ENCODE assay signal across 29 cellular contexts in genomic region chr17:76962858-76963257, GRCh38.
"Had no signal": no experiment of that assay in that cellular context is flagged by ENCODE, and none has a peak within 500 bp of the region (broad histone marks: within the 10 kb centered on the region; RNA-seq: fewer than 3 reads in every experiment).

No MANE protein-coding gene starts in this region.

- H2AFZ ChIP-seq: neural progenitor cell had no signal

- H3K4me1 Mint-ChIP-seq: immature natural killer cell had no signal

- H3K4me3 ChIP-seq: heart left ventricle, left lung, lower lobe of right lung, neural progenitor cell, ovary, skin epidermis, suprapubic skin, thoracic aorta, tibial artery, upper lobe of left lung had no signal

- FAIRE-seq: islet of Langerhans, kidney, urothelium cell line had no signal

- H3K27me3 ChIP-seq: neural progenitor cell, ovary, upper lobe of left lung had no signal

- H3K36me3 Mint-ChIP-seq: immature natural killer cell; naive thymus-derived CD8-positive, alpha-beta T cell; neural progenitor cell had no signal

- H3K27ac Mint-ChIP-seq: immature natural killer cell; nephron; neural progenitor cell; progenitor cell of endocrine pancreas; stimulated activated naive CD8-positive, alpha-beta T cell treated with anti-CD3 and anti-CD28 coated beads, Interleukin-15, Interleukin-2, amounts not matched to agents 100 ng/mL and 50 ng/mL, for 24 hours had no signal

- H3K9ac ChIP-seq: neural progenitor cell had no signal

- H3K4me3 Mint-ChIP-seq: immature natural killer cell; naive thymus-derived CD8-positive, alpha-beta T cell; nephron; neural progenitor cell; stimulated activated naive CD8-positive, alpha-beta T cell treated with anti-CD3 and anti-CD28 coated beads, Interleukin-15, Interleukin-2, amounts not matched to agents 100 ng/mL and 50 ng/mL, for 24 hours had no signal

- H3K4me2 ChIP-seq: neural progenitor cell had no signal

- H3K9me3 Mint-ChIP-seq: immature natural killer cell; naive thymus-derived CD8-positive, alpha-beta T cell; nephron; neural progenitor cell; stimulated activated naive CD8-positive, alpha-beta T cell treated with anti-CD3 and anti-CD28 coated beads, Interleukin-15, Interleukin-2, amounts not matched to agents 100 ng/mL and 50 ng/mL, for 24 hours had no signal

- H3K36me3 ChIP-seq: heart left ventricle, left lung, lower lobe of right lung, neural progenitor cell, ovary, suprapubic skin, thoracic aorta, tibial artery, upper lobe of left lung had no signal

- H3K27me3 Mint-ChIP-seq: stimulated activated naive CD8-positive, alpha-beta T cell treated with anti-CD3 and anti-CD28 coated beads, Interleukin-15, Interleukin-2, amounts not matched to agents 100 ng/mL and 50 ng/mL, for 24 hours had no signal

- H3K9me3 ChIP-seq: heart left ventricle, left lung, lower lobe of right lung, ovary, suprapubic skin, thoracic aorta, tibial artery, upper lobe of left lung had no signal

- DNase-seq: hypothalamus; immature natural killer cell; left colon; left lung; lower lobe of right lung; mammary epithelial cell; mesenchymal stem cell; naive thymus-derived CD8-positive, alpha-beta T cell; ovary; right cardiac atrium; stimulated activated CD4-positive, alpha-beta T cell treated with anti-CD3 and anti-CD28 coated beads, Interleukin-12 subunit alpha, Interleukin-12 subunit beta, amount 100 ng/mL, for 4 hours; stimulated activated CD4-positive, alpha-beta T cell treated with anti-CD3 and anti-CD28 coated beads, Interleukin-15, amount 100 ng/mL, for 24 hours; stimulated activated CD4-positive, alpha-beta T cell treated with anti-CD3 and anti-CD28 coated beads, Interleukin-2, amount 100 ng/mL, for 24 hours; stimulated activated CD4-positive, alpha-beta T cell treated with anti-CD3 and anti-CD28 coated beads, Interleukin-4, amount 100 ng/mL, for 1 hour; stimulated activated naive CD4-positive, alpha-beta T cell; tibial artery; upper lobe of left lung had no signal

- H3K4me1 ChIP-seq: left lung, lower lobe of right lung, suprapubic skin, upper lobe of left lung had no signal

- ATAC-seq: heart left ventricle; left colon; left lung; lower lobe of right lung; naive thymus-derived CD8-positive, alpha-beta T cell; right cardiac atrium; sciatic nerve had no signal

- H3K27ac ChIP-seq: heart left ventricle, left lung, lower lobe of right lung, neural progenitor cell, ovary, skin epidermis, suprapubic skin, thoracic aorta, tibial artery, upper lobe of left lung had no signal
